ENCODE assay signal across 8 cellular contexts in genomic region chr10:104028146-104028545, GRCh38. TPM values are rescaled to one million over a fixed set of nuclear protein-coding genes. Genes with fewer than 3 reads are reported as not detected.
DNase-seq lines count a peak whose midpoint lies in the region; ATAC-seq and TF ChIP-seq lines count a peak whose summit lies in the region.

No MANE protein-coding gene starts in this region.

- H3K36me3 Mint-ChIP-seq in natural killer cell = peaks cover 28% of the 10 kb centered on the region
- H3K36me3 Mint-ChIP-seq in natural killer cell treated with Interleukin-12 subunit alpha and Interleukin-12 subunit beta and Interleukin-15 and Interleukin-18, amount 100 ng/mL, for 72 hours = peaks cover 23% of the 10 kb centered on the region
- peaks cover 30% of the 10 kb centered on the region for H3K36me3 Mint-ChIP-seq in activated T-cell treated with anti-CD3 and anti-CD28 coated beads, Interleukin-2, amount 50 U/mL, for 4 hours (ENCODE audit: insufficient read depth)
- H3K36me3 Mint-ChIP-seq in activated T-helper 1 cell treated with anti-CD3 and anti-CD28 coated beads, Interleukin-12 subunit alpha, Interleukin-12 subunit beta, Interleukin-2, Interleukin-4 antibody, amounts not matched to agents 30 ng/mL and 10 ng/mL and 1 ng/mL, durations not matched to agents 14 hours and 24 hours and 36 hours (ENCODE audit: low read depth) = peaks cover 31% of the 10 kb centered on the region

- H3K27ac ChIP-seq in upper lobe of right lung = no peak overlapping the region

- intact Hi-C loops in natural killer cell (cut with micrococcal nuclease) = no loop called here
- intact Hi-C loops in upper lobe of right lung (cut with DNase I) = no loop called here
- intact Hi-C loops in activated T-helper 1 cell treated with anti-CD3 and anti-CD28 coated beads, Interleukin-12 subunit alpha, Interleukin-12 subunit beta, Interleukin-2, Interleukin-4 antibody, amounts not matched to agents 30 ng/mL and 10 ng/mL and 1 ng/mL, durations not matched to agents 14 hours and 24 hours and 36 hours (cut with micrococcal nuclease) = no loop called here

- peaks cover 83% of the 10 kb centered on the region for H3K36me3 ChIP-seq in upper lobe of right lung

- peak in 2 of 3 donors; percentile 54 to 63 for ATAC-seq in natural killer cell
- no peak for ATAC-seq in natural killer cell treated with Interleukin-12 subunit alpha and Interleukin-12 subunit beta and Interleukin-15 and Interleukin-18, amount 100 ng/mL, for 72 hours
- ATAC-seq in activated T-cell treated with anti-CD3 and anti-CD28 coated beads, Interleukin-2, amount 50 U/mL, for 4 hours = peak; percentile 80 to 82
- peak; percentile 63 for ATAC-seq in upper lobe of right lung
- ATAC-seq in GM21717 (IDR thresholded peaks at IDR 0.05; ENCODE audit: unreplicated experiment) = no peak

- H3K4me3 ChIP-seq in upper lobe of right lung = no peak overlapping the region

- H3K4me1 ChIP-seq in upper lobe of right lung = no peaks in the 10 kb centered on the region

- H3K27ac Mint-ChIP-seq in natural killer cell = peak overlapping the region; percentile 10 to 17
- no peak overlapping the region for H3K27ac Mint-ChIP-seq in natural killer cell treated with Interleukin-12 subunit alpha and Interleukin-12 subunit beta and Interleukin-15 and Interleukin-18, amount 100 ng/mL, for 72 hours
- H3K27ac Mint-ChIP-seq in activated T-helper 1 cell treated with anti-CD3 and anti-CD28 coated beads, Interleukin-12 subunit alpha, Interleukin-12 subunit beta, Interleukin-2, Interleukin-4 antibody, amounts not matched to agents 30 ng/mL and 10 ng/mL and 1 ng/mL, durations not matched to agents 14 hours and 24 hours and 36 hours = no peak overlapping the region

- no peaks in the 10 kb centered on the region for H3K9me3 Mint-ChIP-seq in natural killer cell
- H3K9me3 Mint-ChIP-seq in natural killer cell treated with Interleukin-12 subunit alpha and Interleukin-12 subunit beta and Interleukin-15 and Interleukin-18, amount 100 ng/mL, for 72 hours = no peaks in the 10 kb centered on the region
- H3K9me3 Mint-ChIP-seq in activated T-cell treated with anti-CD3 and anti-CD28 coated beads, Interleukin-2, amount 50 U/mL, for 4 hours = no peaks in the 10 kb centered on the region
- H3K9me3 Mint-ChIP-seq in activated T-helper 1 cell treated with anti-CD3 and anti-CD28 coated beads, Interleukin-12 subunit alpha, Interleukin-12 subunit beta, Interleukin-2, Interleukin-4 antibody, amounts not matched to agents 30 ng/mL and 10 ng/mL and 1 ng/mL, durations not matched to agents 14 hours and 24 hours and 36 hours = no peaks in the 10 kb centered on the region

- H3K4me3 Mint-ChIP-seq in natural killer cell = no peak overlapping the region
- no peak overlapping the region for H3K4me3 Mint-ChIP-seq in natural killer cell treated with Interleukin-12 subunit alpha and Interleukin-12 subunit beta and Interleukin-15 and Interleukin-18, amount 100 ng/mL, for 72 hours
- no peak overlapping the region for H3K4me3 Mint-ChIP-seq in activated T-cell treated with anti-CD3 and anti-CD28 coated beads, Interleukin-2, amount 50 U/mL, for 4 hours
- H3K4me3 Mint-ChIP-seq in activated T-helper 1 cell treated with anti-CD3 and anti-CD28 coated beads, Interleukin-12 subunit alpha, Interleukin-12 subunit beta, Interleukin-2, Interleukin-4 antibody, amounts not matched to agents 30 ng/mL and 10 ng/mL and 1 ng/mL, durations not matched to agents 14 hours and 24 hours and 36 hours = no peak overlapping the region

- TF ChIP-seq CTCF in natural killer cell (IDR thresholded peaks at IDR 0.05) (no peak), upper lobe of right lung (IDR thresholded peaks at IDR 0.05) (peak; percentile 13)

- H3K27me3 Mint-ChIP-seq in natural killer cell (ENCODE audit: low read depth in 2 of 2) = no peaks in the 10 kb centered on the region
- H3K27me3 Mint-ChIP-seq in natural killer cell treated with Interleukin-12 subunit alpha and Interleukin-12 subunit beta and Interleukin-15 and Interleukin-18, amount 100 ng/mL, for 72 hours = no peaks in the 10 kb centered on the region
- no peaks in the 10 kb centered on the region for H3K27me3 Mint-ChIP-seq in activated T-cell treated with anti-CD3 and anti-CD28 coated beads, Interleukin-2, amount 50 U/mL, for 4 hours (ENCODE audit: low read depth)
- H3K27me3 Mint-ChIP-seq in activated T-helper 1 cell treated with anti-CD3 and anti-CD28 coated beads, Interleukin-12 subunit alpha, Interleukin-12 subunit beta, Interleukin-2, Interleukin-4 antibody, amounts not matched to agents 30 ng/mL and 10 ng/mL and 1 ng/mL, durations not matched to agents 14 hours and 24 hours and 36 hours (ENCODE audit: insufficient read depth) = no peaks in the 10 kb centered on the region

- H3K4me1 Mint-ChIP-seq in natural killer cell = peaks cover 0 to 11% of the 10 kb centered on the region in 2 donors
- peaks cover 0 to 2% of the 10 kb centered on the region in 2 donors for H3K4me1 Mint-ChIP-seq in natural killer cell treated with Interleukin-12 subunit alpha and Interleukin-12 subunit beta and Interleukin-15 and Interleukin-18, amount 100 ng/mL, for 72 hours (ENCODE audit: low read depth in 2 of 2)
- peaks cover 7% of the 10 kb centered on the region for H3K4me1 Mint-ChIP-seq in activated T-cell treated with anti-CD3 and anti-CD28 coated beads, Interleukin-2, amount 50 U/mL, for 4 hours (ENCODE audit: low read depth)
- H3K4me1 Mint-ChIP-seq in activated T-helper 1 cell treated with anti-CD3 and anti-CD28 coated beads, Interleukin-12 subunit alpha, Interleukin-12 subunit beta, Interleukin-2, Interleukin-4 antibody, amounts not matched to agents 30 ng/mL and 10 ng/mL and 1 ng/mL, durations not matched to agents 14 hours and 24 hours and 36 hours (ENCODE audit: low read depth) = no peaks in the 10 kb centered on the region

- no peaks in the 10 kb centered on the region for H3K9me3 ChIP-seq in upper lobe of right lung

- DNase-seq in natural killer cell (no peak), iPS-NIHi11 (ENCODE audit: low spot score) (peak; percentile 69), upper lobe of right lung (no peak), activated gamma-delta T cell (lab: John Stamatoyannopoulos, UW) (no peak)
- DNase-seq in natural killer cell treated with Interleukin-12 subunit alpha and Interleukin-12 subunit beta and Interleukin-15 and Interleukin-18, amount 100 ng/mL, for 72 hours (ENCODE audit: low spot score) = no peak
- DNase-seq in activated T-cell treated with anti-CD3 and anti-CD28 coated beads, Interleukin-2, amount 50 U/mL, for 4 hours = no peak
- no peak for DNase-seq in activated T-helper 1 cell treated with anti-CD3 and anti-CD28 coated beads, Interleukin-12 subunit alpha, Interleukin-12 subunit beta, Interleukin-2, Interleukin-4 antibody, amounts not matched to agents 30 ng/mL and 10 ng/mL and 1 ng/mL, durations not matched to agents 14 hours and 24 hours and 36 hours (ENCODE audit: low spot score)

- no peaks in the 10 kb centered on the region for H3K27me3 ChIP-seq in upper lobe of right lung

RNA-seq across cellular contexts. Expression of gene COL17A1, which starts 57.5 kb away (rescaled TPM):
- total RNA-seq in natural killer cell = not detected
- not detected for total RNA-seq in natural killer cell treated with Interleukin-12 subunit alpha and Interleukin-12 subunit beta and Interleukin-15 and Interleukin-18, amount 100 ng/mL, for 72 hours
- total RNA-seq in activated T-cell treated with anti-CD3 and anti-CD28 coated beads, Interleukin-2, amount 50 U/mL, for 4 hours = under 1 TPM in 1 of 3 donors, not detected in 2; 0.23 TPM
- total RNA-seq in upper lobe of right lung = 1.5 TPM
- total RNA-seq in activated T-helper 1 cell treated with anti-CD3 and anti-CD28 coated beads, Interleukin-12 subunit alpha, Interleukin-12 subunit beta, Interleukin-2, Interleukin-4 antibody, amounts not matched to agents 30 ng/mL and 10 ng/mL and 1 ng/mL, durations not matched to agents 14 hours and 24 hours and 36 hours = not detected in 2 replicates

Comparison
In these comparisons a context has a peak if more than half of its experiments do, and no peak if none do; other contexts are left out.
1. ATAC-seq: peak in natural killer cell (2 of 3), activated T-cell treated with anti-CD3 and anti-CD28 coated beads, Interleukin-2, amount 50 U/mL, for 4 hours (2 of 2) and upper lobe of right lung (single experiment); none in natural killer cell treated with Interleukin-12 subunit alpha and Interleukin-12 subunit beta and Interleukin-15 and Interleukin-18, amount 100 ng/mL, for 72 hours (0 of 2) and GM21717 (single experiment).
2. H3K27ac Mint-ChIP-seq: peak in natural killer cell (2 of 2); none in natural killer cell treated with Interleukin-12 subunit alpha and Interleukin-12 subunit beta and Interleukin-15 and Interleukin-18, amount 100 ng/mL, for 72 hours (0 of 2) and activated T-helper 1 cell treated with anti-CD3 and anti-CD28 coated beads, Interleukin-12 subunit alpha, Interleukin-12 subunit beta, Interleukin-2, Interleukin-4 antibody, amounts not matched to agents 30 ng/mL and 10 ng/mL and 1 ng/mL, durations not matched to agents 14 hours and 24 hours and 36 hours (single experiment).